3 cellular contexts compared by ENCODE assay signal in the genomic region with DNA sequence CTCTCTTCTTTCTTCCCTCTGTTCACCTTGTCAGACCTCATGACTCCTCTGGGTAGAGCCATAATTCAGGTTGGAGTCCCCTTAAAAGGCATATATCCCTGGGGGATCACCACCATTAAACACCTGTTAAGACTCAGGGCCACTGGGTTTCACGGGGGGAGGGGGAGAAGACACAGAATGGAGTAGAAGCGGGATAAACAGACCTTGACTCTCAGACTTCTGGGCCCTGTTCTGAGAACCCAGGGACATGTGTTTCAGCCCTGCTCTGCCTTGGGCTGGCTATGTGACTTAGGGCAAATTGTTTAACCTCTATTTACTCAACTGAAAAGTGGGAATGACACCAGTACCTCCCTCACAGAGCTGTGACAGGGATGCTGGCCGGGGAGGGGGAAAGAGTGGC.
TF ChIP-seq lines count a peak whose summit lies in the region.

No MANE protein-coding gene starts in this region.

TF ChIP-seq in HEK293, 187 proteins besides CTCF, POLR2A, EP300 and RAD21 (continues in another document):
- no peak for TF ChIP-seq ZNF626 (tag by site-specific recombination; IDR thresholded peaks at IDR 0.05)
- TF ChIP-seq ZNF510 (tag by site-specific recombination; IDR thresholded peaks at IDR 0.05; ENCODE audit: insufficient replicate concordance), result no peak
- no peak for TF ChIP-seq ZNF37A (tag by site-specific recombination; IDR thresholded peaks at IDR 0.05)
- TF ChIP-seq BCL11B (tag by site-specific recombination; IDR thresholded peaks at IDR 0.05; ENCODE audit: low read depth), result no peak
- no peak for TF ChIP-seq ZBTB26 (tag by site-specific recombination; optimal IDR thresholded peaks at IDR 0.05)
- no peak for TF ChIP-seq ZBTB17 (tag by site-specific recombination; IDR thresholded peaks at IDR 0.05)
- no peak for TF ChIP-seq ZNF544 (tag by site-specific recombination; IDR thresholded peaks at IDR 0.05)
- TF ChIP-seq FEZF1 (tag by site-specific recombination; IDR thresholded peaks at IDR 0.05), result no peak
- TF ChIP-seq PRDM1 (tag by site-specific recombination; IDR thresholded peaks at IDR 0.05), result no peak
- no peak for TF ChIP-seq ZNF433 (tag by site-specific recombination; IDR thresholded peaks at IDR 0.05; ENCODE audit: low read depth)
- TF ChIP-seq ZNF776 (tag by site-specific recombination; IDR thresholded peaks at IDR 0.05; ENCODE audit: borderline replicate concordance), result no peak
- no peak for TF ChIP-seq ZNF24 (tag by site-specific recombination; IDR thresholded peaks at IDR 0.05)
- no peak for TF ChIP-seq KLF8 (tag by site-specific recombination; IDR thresholded peaks at IDR 0.05)
- peak; percentile 78 for TF ChIP-seq ZNF341 (tag by site-specific recombination; IDR thresholded peaks at IDR 0.05; ENCODE audit: low read depth)
- TF ChIP-seq, protein P1, sequence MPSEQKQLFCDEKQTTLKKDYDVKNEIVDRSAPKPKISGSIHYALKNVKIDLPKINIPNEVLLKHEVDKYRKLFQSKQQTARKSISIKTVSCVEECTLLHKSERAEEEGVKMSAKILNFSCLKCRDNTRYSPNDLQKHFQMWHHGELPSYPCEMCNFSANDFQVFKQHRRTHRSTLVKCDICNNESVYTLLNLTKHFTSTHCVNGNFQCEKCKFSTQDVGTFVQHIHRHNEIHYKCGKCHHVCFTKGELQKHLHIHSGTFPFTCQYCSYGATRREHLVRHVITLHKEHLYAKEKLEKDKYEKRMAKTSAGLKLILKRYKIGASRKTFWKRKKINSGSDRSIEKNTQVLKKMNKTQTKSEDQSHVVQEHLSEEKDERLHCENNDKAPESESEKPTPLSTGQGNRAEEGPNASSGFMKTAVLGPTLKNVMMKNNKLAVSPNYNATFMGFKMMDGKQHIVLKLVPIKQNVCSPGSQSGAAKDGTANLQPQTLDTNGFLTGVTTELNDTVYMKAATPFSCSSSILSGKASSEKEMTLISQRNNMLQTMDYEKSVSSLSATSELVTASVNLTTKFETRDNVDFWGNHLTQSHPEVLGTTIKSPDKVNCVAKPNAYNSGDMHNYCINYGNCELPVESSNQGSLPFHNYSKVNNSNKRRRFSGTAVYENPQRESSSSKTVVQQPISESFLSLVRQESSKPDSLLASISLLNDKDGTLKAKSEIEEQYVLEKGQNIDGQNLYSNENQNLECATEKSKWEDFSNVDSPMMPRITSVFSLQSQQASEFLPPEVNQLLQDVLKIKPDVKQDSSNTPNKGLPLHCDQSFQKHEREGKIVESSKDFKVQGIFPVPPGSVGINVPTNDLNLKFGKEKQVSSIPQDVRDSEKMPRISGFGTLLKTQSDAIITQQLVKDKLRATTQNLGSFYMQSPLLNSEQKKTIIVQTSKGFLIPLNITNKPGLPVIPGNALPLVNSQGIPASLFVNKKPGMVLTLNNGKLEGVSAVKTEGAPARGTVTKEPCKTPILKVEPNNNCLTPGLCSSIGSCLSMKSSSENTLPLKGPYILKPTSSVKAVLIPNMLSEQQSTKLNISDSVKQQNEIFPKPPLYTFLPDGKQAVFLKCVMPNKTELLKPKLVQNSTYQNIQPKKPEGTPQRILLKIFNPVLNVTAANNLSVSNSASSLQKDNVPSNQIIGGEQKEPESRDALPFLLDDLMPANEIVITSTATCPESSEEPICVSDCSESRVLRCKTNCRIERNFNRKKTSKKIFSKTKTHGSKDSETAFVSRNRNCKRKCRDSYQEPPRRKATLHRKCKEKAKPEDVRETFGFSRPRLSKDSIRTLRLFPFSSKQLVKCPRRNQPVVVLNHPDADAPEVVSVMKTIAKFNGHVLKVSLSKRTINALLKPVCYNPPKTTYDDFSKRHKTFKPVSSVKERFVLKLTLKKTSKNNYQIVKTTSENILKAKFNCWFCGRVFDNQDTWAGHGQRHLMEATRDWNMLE (tag by site-specific recombination; conservative IDR thresholded peaks at IDR 0.05; ENCODE audit: low read depth), result no peak
- TF ChIP-seq ZNF571 (tag by site-specific recombination; IDR thresholded peaks at IDR 0.05), result no peak

TF ChIP-seq in K562, 482 proteins besides CTCF, POLR2A, EP300 and RAD21:
- TF ChIP-seq SMARCA4 (IDR thresholded peaks at IDR 0.05), result no peak
- TF ChIP-seq FUS (optimal IDR thresholded peaks at IDR 0.05; ENCODE audit: low read depth, low read length), result no peak
- no peak for TF ChIP-seq STAT6 (CRISPR knock-in tag; IDR thresholded peaks at IDR 0.05)
- TF ChIP-seq, protein P2, sequence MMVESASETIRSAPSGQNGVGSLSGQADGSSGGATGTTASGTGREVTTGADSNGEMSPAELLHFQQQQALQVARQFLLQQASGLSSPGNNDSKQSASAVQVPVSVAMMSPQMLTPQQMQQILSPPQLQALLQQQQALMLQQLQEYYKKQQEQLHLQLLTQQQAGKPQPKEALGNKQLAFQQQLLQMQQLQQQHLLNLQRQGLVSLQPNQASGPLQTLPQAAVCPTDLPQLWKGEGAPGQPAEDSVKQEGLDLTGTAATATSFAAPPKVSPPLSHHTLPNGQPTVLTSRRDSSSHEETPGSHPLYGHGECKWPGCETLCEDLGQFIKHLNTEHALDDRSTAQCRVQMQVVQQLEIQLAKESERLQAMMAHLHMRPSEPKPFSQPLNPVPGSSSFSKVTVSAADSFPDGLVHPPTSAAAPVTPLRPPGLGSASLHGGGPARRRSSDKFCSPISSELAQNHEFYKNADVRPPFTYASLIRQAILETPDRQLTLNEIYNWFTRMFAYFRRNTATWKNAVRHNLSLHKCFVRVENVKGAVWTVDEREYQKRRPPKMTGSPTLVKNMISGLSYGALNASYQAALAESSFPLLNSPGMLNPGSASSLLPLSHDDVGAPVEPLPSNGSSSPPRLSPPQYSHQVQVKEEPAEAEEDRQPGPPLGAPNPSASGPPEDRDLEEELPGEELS (CRISPR knock-in tag; IDR thresholded peaks at IDR 0.05; ENCODE audit: borderline replicate concordance), result no peak
- TF ChIP-seq, protein P3, sequence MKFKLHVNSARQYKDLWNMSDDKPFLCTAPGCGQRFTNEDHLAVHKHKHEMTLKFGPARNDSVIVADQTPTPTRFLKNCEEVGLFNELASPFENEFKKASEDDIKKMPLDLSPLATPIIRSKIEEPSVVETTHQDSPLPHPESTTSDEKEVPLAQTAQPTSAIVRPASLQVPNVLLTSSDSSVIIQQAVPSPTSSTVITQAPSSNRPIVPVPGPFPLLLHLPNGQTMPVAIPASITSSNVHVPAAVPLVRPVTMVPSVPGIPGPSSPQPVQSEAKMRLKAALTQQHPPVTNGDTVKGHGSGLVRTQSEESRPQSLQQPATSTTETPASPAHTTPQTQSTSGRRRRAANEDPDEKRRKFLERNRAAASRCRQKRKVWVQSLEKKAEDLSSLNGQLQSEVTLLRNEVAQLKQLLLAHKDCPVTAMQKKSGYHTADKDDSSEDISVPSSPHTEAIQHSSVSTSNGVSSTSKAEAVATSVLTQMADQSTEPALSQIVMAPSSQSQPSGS (CRISPR knock-in tag; IDR thresholded peaks at IDR 0.05), result no peak
- TF ChIP-seq ZEB2 (IDR thresholded peaks at IDR 0.05), result no peak
- TF ChIP-seq CHD2 (IDR thresholded peaks at IDR 0.05; ENCODE audit: low read depth, low read length), result no peak
- no peak for TF ChIP-seq SMARCE1 (IDR thresholded peaks at IDR 0.05)

TF ChIP-seq in WTC11, 78 proteins besides CTCF, POLR2A, EP300 and RAD21:
- TF ChIP-seq, protein P4, sequence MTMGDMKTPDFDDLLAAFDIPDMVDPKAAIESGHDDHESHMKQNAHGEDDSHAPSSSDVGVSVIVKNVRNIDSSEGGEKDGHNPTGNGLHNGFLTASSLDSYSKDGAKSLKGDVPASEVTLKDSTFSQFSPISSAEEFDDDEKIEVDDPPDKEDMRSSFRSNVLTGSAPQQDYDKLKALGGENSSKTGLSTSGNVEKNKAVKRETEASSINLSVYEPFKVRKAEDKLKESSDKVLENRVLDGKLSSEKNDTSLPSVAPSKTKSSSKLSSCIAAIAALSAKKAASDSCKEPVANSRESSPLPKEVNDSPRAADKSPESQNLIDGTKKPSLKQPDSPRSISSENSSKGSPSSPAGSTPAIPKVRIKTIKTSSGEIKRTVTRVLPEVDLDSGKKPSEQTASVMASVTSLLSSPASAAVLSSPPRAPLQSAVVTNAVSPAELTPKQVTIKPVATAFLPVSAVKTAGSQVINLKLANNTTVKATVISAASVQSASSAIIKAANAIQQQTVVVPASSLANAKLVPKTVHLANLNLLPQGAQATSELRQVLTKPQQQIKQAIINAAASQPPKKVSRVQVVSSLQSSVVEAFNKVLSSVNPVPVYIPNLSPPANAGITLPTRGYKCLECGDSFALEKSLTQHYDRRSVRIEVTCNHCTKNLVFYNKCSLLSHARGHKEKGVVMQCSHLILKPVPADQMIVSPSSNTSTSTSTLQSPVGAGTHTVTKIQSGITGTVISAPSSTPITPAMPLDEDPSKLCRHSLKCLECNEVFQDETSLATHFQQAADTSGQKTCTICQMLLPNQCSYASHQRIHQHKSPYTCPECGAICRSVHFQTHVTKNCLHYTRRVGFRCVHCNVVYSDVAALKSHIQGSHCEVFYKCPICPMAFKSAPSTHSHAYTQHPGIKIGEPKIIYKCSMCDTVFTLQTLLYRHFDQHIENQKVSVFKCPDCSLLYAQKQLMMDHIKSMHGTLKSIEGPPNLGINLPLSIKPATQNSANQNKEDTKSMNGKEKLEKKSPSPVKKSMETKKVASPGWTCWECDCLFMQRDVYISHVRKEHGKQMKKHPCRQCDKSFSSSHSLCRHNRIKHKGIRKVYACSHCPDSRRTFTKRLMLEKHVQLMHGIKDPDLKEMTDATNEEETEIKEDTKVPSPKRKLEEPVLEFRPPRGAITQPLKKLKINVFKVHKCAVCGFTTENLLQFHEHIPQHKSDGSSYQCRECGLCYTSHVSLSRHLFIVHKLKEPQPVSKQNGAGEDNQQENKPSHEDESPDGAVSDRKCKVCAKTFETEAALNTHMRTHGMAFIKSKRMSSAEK (CRISPR knock-in tag; IDR thresholded peaks at IDR 0.05; ENCODE audit: borderline replicate concordance), result no peak
TF ChIP-seq in WTC11: peak in this region for 0.
